In the genomic region with DNA sequence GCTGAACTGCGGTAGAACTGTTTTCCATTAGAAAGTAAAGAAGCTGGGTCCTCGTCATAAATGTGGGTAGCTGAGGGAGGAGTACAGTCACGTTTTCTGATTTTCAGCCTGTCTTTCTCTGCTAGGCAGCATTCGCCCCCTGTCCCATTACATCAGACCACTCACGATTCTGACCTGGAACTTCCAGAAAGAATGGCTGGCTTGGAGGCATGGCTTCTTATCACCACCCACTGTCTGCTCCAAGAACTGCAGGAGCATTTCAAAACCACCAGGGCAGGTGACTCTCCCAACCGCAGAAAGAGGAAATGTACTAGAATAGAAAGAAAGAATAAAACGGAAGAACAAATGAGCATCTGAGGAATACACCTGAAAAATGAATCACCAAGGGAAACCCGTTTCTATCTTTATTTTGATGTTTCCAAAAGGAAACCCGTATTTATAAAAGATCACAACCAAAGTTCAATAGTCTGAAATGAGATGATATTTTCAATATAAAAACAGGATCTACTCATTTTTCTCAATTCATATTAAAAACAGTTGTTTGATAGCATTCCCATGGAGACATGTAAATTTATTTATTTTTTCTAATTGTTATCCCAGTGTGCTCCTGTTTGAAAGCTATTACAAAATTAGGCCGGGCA, we compare ENCODE assay signal across 9 cellular contexts. TPM values are rescaled to one million over a fixed set of nuclear protein-coding genes. Genes with fewer than 3 reads are reported as not detected.
DNase-seq lines count a peak whose midpoint lies in the region; ATAC-seq, FAIRE-seq and TF ChIP-seq lines count a peak whose summit lies in the region.
"Had no signal": no experiment of that assay in that cellular context is flagged by ENCODE, and none has a peak within 500 bp of the region (broad histone marks: within the 10 kb centered on the region; RNA-seq: fewer than 3 reads in every experiment).

No MANE protein-coding gene starts in this region.

- peak; percentile 85 for TF ChIP-seq CTCF in D721Med (IDR thresholded peaks at IDR 0.05; ENCODE audit: insufficient read depth, missing control alignments)

- no peaks in the 10 kb centered on the region for H3K27me3 ChIP-seq in MG63

- DNase-seq in D721Med (ENCODE audit: insufficient read length, low spot score) (no peak), MG63 (peak; percentile 39), SK-N-DZ (ENCODE audit: low spot score) (peak; percentile 38), astrocyte of the hippocampus (ENCODE audit: low read depth, low spot score) (peak; percentile 80), iPS DF 19.7 (ENCODE audit: low read depth, low spot score) (peak; percentile 61)
- DNase-seq in stimulated activated CD4-positive, alpha-beta T cell treated with anti-CD3 and anti-CD28 coated beads, Interleukin-12 subunit alpha, Interleukin-12 subunit beta, amount 100 ng/mL, for 4 hours, result peak; percentile 16

- no peaks in the 10 kb centered on the region for H3K36me3 ChIP-seq in MG63

- no peak for FAIRE-seq in D721Med (lab: Jason Lieb, UNC)
- FAIRE-seq: TTC549 had no signal

- peak; percentile 44 for ATAC-seq in GM21529 (IDR thresholded peaks at IDR 0.05; ENCODE audit: unreplicated experiment)
- ATAC-seq in GM19023 (IDR thresholded peaks at IDR 0.05; ENCODE audit: unreplicated experiment), result no peak

- H3K4me3 ChIP-seq in MG63, result no peak overlapping the region

- no peaks in the 10 kb centered on the region for H3K9me3 ChIP-seq in MG63

RNA-seq across cellular contexts. Expression of a gene that starts 22.1 kb away (rescaled TPM):
- total RNA-seq in MG63 (2014; rRNA removed; shearing (Covaris generic); ENCODE audit: low replicate concordance), result 76.1 and 127 TPM in 2 replicates
- 73.4 and 83.5 TPM in 2 replicates for polyA plus RNA-seq in SK-N-DZ (2014; cell fraction: cytosol; rRNA removed)
- polyA plus RNA-seq in SK-N-DZ (2014; cell fraction: nucleus; rRNA removed), result 43.1 and 71.6 TPM in 2 replicates
